In genomic region chr1:244056602-244057001, GRCh38 we compare ENCODE assay signal across 1 cellular context.
A peak's percentile ranks its signal among the peaks of the same experiment; 100 is the strongest.
TF ChIP-seq lines count a peak whose summit lies in the region.

No MANE protein-coding gene starts in this region.

TF ChIP-seq in HEK293T, 16 proteins besides CTCF, POLR2A, EP300 and RAD21 (continued from another document):
- TF ChIP-seq PKNOX1 (IDR thresholded peaks at IDR 0.05) (peak; percentile 83), SUZ12 (IDR thresholded peaks at IDR 0.05) (no peak)
